In genomic region chr9:134239939-134240338, GRCh38 we compare ENCODE assay signal across 19 cellular contexts.
DNase-seq lines count a peak whose midpoint lies in the region; ATAC-seq and TF ChIP-seq lines count a peak whose summit lies in the region.
"Had no signal": no experiment of that assay in that cellular context is flagged by ENCODE, and none has a peak within 500 bp of the region (broad histone marks: within the 10 kb centered on the region; RNA-seq: fewer than 3 reads in every experiment).

No MANE protein-coding gene starts in this region.

- no peak for TF ChIP-seq POLR2A in esophagus squamous epithelium (IDR thresholded peaks at IDR 0.05)

- peak overlapping the region; percentile 45 for H3K27ac Mint-ChIP-seq in nephron progenitor cell
- H3K27ac Mint-ChIP-seq: B cell; CD8-positive, alpha-beta T cell; GM23338 had no signal

- H4K20me1 ChIP-seq in BLaER1 (peaks cover 14% of the 10 kb centered on the region; the same call in 1 of the 2 replicates), hepatocyte (ENCODE audit: insufficient read depth, poor library complexity, severe bottlenecking) (no peaks in the 10 kb centered on the region)

- no peak overlapping the region for H3K4me3 Mint-ChIP-seq in nephron progenitor cell
- H3K4me3 Mint-ChIP-seq: B cell; CD8-positive, alpha-beta T cell; GM23338 had no signal

- ATAC-seq in left cardiac atrium, result no peak
- ATAC-seq in GM19395 (IDR thresholded peaks at IDR 0.05; ENCODE audit: unreplicated experiment), result no peak
- ATAC-seq: CD8-positive, alpha-beta T cell; GM12878 had no signal

- intact Hi-C loops in left cardiac atrium (cut with DNase I), result no loop called here
- intact Hi-C loops in esophagus squamous epithelium (cut with DNase I), result no loop called here

- no peak overlapping the region for H2AFZ ChIP-seq in hepatocyte
- H2AFZ ChIP-seq: GM23338 had no signal

- H3K27ac ChIP-seq in BLaER1 (no peak overlapping the region), HEK293 (ENCODE audit: extremely low read depth, low read depth, low read length) (no peak overlapping the region), hepatocyte (peak overlapping the region; percentile 60), esophagus squamous epithelium (no peak overlapping the region)
- H3K27ac ChIP-seq: 22Rv1 had no signal

- no peaks in the 10 kb centered on the region for H3K9me3 ChIP-seq in BLaER1
- no peaks in the 10 kb centered on the region for H3K9me3 ChIP-seq in HEK293 (ENCODE audit: control insufficient read depth, insufficient read depth, low read depth, low read length)
- H3K9me3 ChIP-seq in hepatocyte (ENCODE audit: low read depth), result no peaks in the 10 kb centered on the region
- H3K9me3 ChIP-seq in esophagus squamous epithelium, result no peaks in the 10 kb centered on the region
- H3K9me3 ChIP-seq: Caco-2 had no signal

- peak overlapping the region; percentile 39; the same call in 1 of the 2 replicates for H3K9ac ChIP-seq in BLaER1

- H3K27me3 Mint-ChIP-seq in nephron progenitor cell (ENCODE audit: low read depth, poor library complexity), result peaks cover 21% of the 10 kb centered on the region

- H3K4me1 Mint-ChIP-seq in nephron progenitor cell, result peaks cover 41% of the 10 kb centered on the region
- H3K4me1 Mint-ChIP-seq: GM23338 had no signal

- POLR2A ChIA-PET in HEK293 (lab: Yijun Ruan, JAX), result no interaction called here

- CTCF ChIA-PET in HEK293 (lab: Yijun Ruan, JAX), result interaction anchor here (0.6 kb wide), 1 partner anchor 315 kb away, joined by 3 read pairs; no protein-coding TSS in a partner anchor

- H3K36me3 ChIP-seq in BLaER1 (no peaks in the 10 kb centered on the region), HEK293 (ENCODE audit: control insufficient read depth in 2 of 2, insufficient read depth in 1 of 2, low read length in 2 of 2) (no peaks in the 10 kb centered on the region), hepatocyte (replicated peaks; ENCODE audit: insufficient read depth, low read depth) (no peaks in the 10 kb centered on the region), esophagus squamous epithelium (no peaks in the 10 kb centered on the region)

- 83% methylated on average over 6 of the region's 7 CpGs for WGBS in hepatocyte (ENCODE audit: low lambda C conversion rate, missing lambda C conversion rate)
- WGBS in esophagus squamous epithelium, 2 donors, result no CpG with 5 or more reads among the region's 7 CpGs

- H3K27me3 ChIP-seq in BLaER1 (peaks cover 5% of the 10 kb centered on the region; the same call in 1 of the 2 replicates), hepatocyte (no peaks in the 10 kb centered on the region), esophagus squamous epithelium (peaks cover 0 to 80% (median 0%) of the 10 kb centered on the region in 4 donors)

- no peaks in the 10 kb centered on the region for H3K9me2 ChIP-seq in hepatocyte (replicated peaks; ENCODE audit: insufficient read depth)

- H3K4me3 ChIP-seq in BLaER1 (0 out of 2 replicates have a peak overlapping the region, but pooled peaks have one; percentile 8), HEK293 (ENCODE audit: low read depth, low read length) (no peak overlapping the region), hepatocyte (no peak overlapping the region), esophagus squamous epithelium (no peak overlapping the region)
- H3K4me3 ChIP-seq: GM12878, GM23338 had no signal

- H3K79me2 ChIP-seq in hepatocyte, result no peaks in the 10 kb centered on the region

- H3K9me3 Mint-ChIP-seq in nephron progenitor cell, result peaks cover under 1% of the 10 kb centered on the region
- H3K9me3 Mint-ChIP-seq: CD8-positive, alpha-beta T cell; GM23338 had no signal

- H3K4me2 ChIP-seq in BLaER1 (peak overlapping the region; percentile 87), hepatocyte (no peak overlapping the region)
- H3K4me2 ChIP-seq: GM23338 had no signal

- H3K4me1 ChIP-seq in BLaER1 (peaks cover 86% of the 10 kb centered on the region), HEK293 (ENCODE audit: control insufficient read depth, insufficient read depth, low read length) (no peaks in the 10 kb centered on the region), hepatocyte (ENCODE audit: insufficient read depth) (peaks cover 11% of the 10 kb centered on the region), esophagus squamous epithelium (peaks cover 0 to 29% (median 7%) of the 10 kb centered on the region in 3 donors)
- H3K4me1 ChIP-seq: Caco-2 had no signal

- TF ChIP-seq CTCF in HEK293 (tag by site-specific recombination; IDR thresholded peaks at IDR 0.05) (no peak), hepatocyte (IDR thresholded peaks at IDR 0.05; ENCODE audit: poor library complexity) (no peak), nephron progenitor cell (IDR thresholded peaks at IDR 0.05) (no peak), esophagus squamous epithelium (IDR thresholded peaks at IDR 0.05) (no peak)

- H3K36me3 Mint-ChIP-seq in nephron progenitor cell (ENCODE audit: low read depth), result no peaks in the 10 kb centered on the region
- H3K36me3 Mint-ChIP-seq: CD8-positive, alpha-beta T cell had no signal

- DNase-seq in hepatocyte (ENCODE audit: low spot score) (no peak), nephron progenitor cell (no peak), left cardiac atrium (no peak), esophagus squamous epithelium (lab: John Stamatoyannopoulos, UW) (no peak), kidney tubule cell (ENCODE audit: low spot score) (no peak)
- DNase-seq: C1 segment of cervical spinal cord, Caco-2, DMS153, EL, GDM1, HCEC 1CT had no signal

TF ChIP-seq in HEK293, 187 proteins besides CTCF, POLR2A, EP300 and RAD21:
- no peak for TF ChIP-seq PRDM2 (tag by site-specific recombination; IDR thresholded peaks at IDR 0.05; ENCODE audit: borderline replicate concordance)
- TF ChIP-seq ZNF266 (tag by site-specific recombination; IDR thresholded peaks at IDR 0.05; ENCODE audit: low read depth), result no peak
- peak; percentile 56 for TF ChIP-seq GLIS1 (tag by site-specific recombination; IDR thresholded peaks at IDR 0.05)
- TF ChIP-seq YY2 (tag by site-specific recombination; IDR thresholded peaks at IDR 0.05), result no peak
